In the genomic region with DNA sequence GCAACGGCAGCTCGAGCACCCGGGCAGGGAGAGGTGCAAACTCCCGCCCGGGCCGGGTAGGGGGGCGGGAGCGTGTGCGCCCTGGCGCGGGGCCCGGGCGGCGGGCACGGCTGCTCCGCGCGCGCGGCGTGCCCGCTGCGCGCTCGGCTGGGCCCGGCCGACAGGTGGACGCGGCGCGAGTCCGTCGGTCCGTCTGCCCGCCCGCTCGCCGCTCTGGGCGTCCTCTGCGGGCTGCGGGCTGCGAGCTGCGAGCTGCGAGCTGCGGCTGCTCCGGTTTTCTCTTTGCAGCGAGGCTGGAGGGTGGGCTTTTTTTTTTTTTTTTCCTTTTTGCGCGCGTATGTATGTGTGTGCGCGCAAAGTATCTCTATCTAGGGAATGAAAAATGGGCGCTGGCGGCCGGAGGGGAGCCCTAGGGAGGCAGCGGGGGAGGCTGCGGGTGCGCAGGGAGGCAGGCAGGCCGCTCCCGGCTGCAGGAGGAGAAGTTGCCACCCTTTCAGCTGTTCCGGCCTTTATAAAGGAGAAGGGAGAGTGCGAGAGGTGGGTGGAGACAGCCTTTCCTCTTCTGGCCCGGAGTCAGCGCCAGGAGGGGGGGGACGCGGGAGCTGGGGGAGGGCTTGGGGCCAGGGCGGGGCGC, we compare ENCODE assay signal across 8 cellular contexts. TPM values are rescaled to one million over a fixed set of nuclear protein-coding genes. Genes with fewer than 3 reads are reported as not detected.
DNase-seq lines count a peak whose midpoint lies in the region; ATAC-seq and TF ChIP-seq lines count a peak whose summit lies in the region.

A gene (minus strand): TSS at position 487 of the 634 bp plus-strand sequence. CDS start 1,019 bp downstream, outside the sequence.

- peaks cover 42 to 43% of the 10 kb centered on the region in 2 donors for H3K27me3 Mint-ChIP-seq in natural killer cell treated with Interleukin-12 subunit alpha and Interleukin-12 subunit beta and Interleukin-15 and Interleukin-18, amount 100 ng/mL, for 72 hours

- H3K4me3 ChIP-seq in fibroblast of lung (replicated peaks in 1 of 4; ENCODE audit: control extremely low read depth in 1 of 4, insufficient read depth in 1 of 4, low read depth in 3 of 4, low read length in 4 of 4) (peak within 1 kb of the TSS in 2 of 4 experiments; percentile 10 to 32), SJCRH30 (no peak within 1 kb of the TSS)

- no peak for ATAC-seq in natural killer cell treated with Interleukin-12 subunit alpha and Interleukin-12 subunit beta and Interleukin-15 and Interleukin-18, amount 100 ng/mL, for 72 hours
- ATAC-seq in HG03378 (IDR thresholded peaks at IDR 0.05; ENCODE audit: unreplicated experiment) (no peak), HG02870 (IDR thresholded peaks at IDR 0.05; ENCODE audit: unreplicated experiment) (no peak)

- H3K36me3 ChIP-seq in fibroblast of lung (ENCODE audit: control insufficient read depth, insufficient read depth, low read length) (no peaks in the 10 kb centered on the region), SJCRH30 (no peaks in the 10 kb centered on the region)

- peak within 1 kb of the TSS; percentile 16 for H3K9ac ChIP-seq in fibroblast of lung (ENCODE audit: insufficient read depth, low read length)

- H3K4me3 Mint-ChIP-seq in natural killer cell treated with Interleukin-12 subunit alpha and Interleukin-12 subunit beta and Interleukin-15 and Interleukin-18, amount 100 ng/mL, for 72 hours, result peak within 1 kb of the TSS; percentile 70

- H3K27ac ChIP-seq in fibroblast of lung (ENCODE audit: insufficient read depth, low read length) (no peak within 1 kb of the TSS), SJCRH30 (no peak within 1 kb of the TSS)

- TF ChIP-seq CTCF in fibroblast of lung (conservative IDR thresholded peaks at IDR 0.05 in 1 of 2, IDR thresholded peaks at IDR 0.05 in 1 of 2; ENCODE audit: low read depth in 1 of 2, low read length in 2 of 2), result no peak

- no peaks in the 10 kb centered on the region for H3K36me3 Mint-ChIP-seq in natural killer cell treated with Interleukin-12 subunit alpha and Interleukin-12 subunit beta and Interleukin-15 and Interleukin-18, amount 100 ng/mL, for 72 hours

- H3K27ac Mint-ChIP-seq in natural killer cell treated with Interleukin-12 subunit alpha and Interleukin-12 subunit beta and Interleukin-15 and Interleukin-18, amount 100 ng/mL, for 72 hours, result no peak within 1 kb of the TSS

- H4K20me1 ChIP-seq in fibroblast of lung (ENCODE audit: control insufficient read depth, extremely low read depth, insufficient read depth, low read length), result no peaks in the 10 kb centered on the region

- peak within 1 kb of the TSS; percentile 44 for H3K4me2 ChIP-seq in fibroblast of lung (ENCODE audit: extremely low read depth, insufficient read depth, low read length)

- H3K79me2 ChIP-seq in fibroblast of lung (ENCODE audit: control insufficient read depth, insufficient read depth, low read length), result no peaks in the 10 kb centered on the region

- peaks cover 3% of the 10 kb centered on the region for H3K4me1 ChIP-seq in fibroblast of lung (ENCODE audit: control insufficient read depth, extremely low read depth, insufficient read depth, low read length)
- 0 out of 2 replicates have a peak, but pooled peaks cover 3% of the 10 kb centered on the region for H3K4me1 ChIP-seq in SJCRH30

- no peaks in the 10 kb centered on the region for H3K9me3 Mint-ChIP-seq in natural killer cell treated with Interleukin-12 subunit alpha and Interleukin-12 subunit beta and Interleukin-15 and Interleukin-18, amount 100 ng/mL, for 72 hours

- H2AFZ ChIP-seq in fibroblast of lung (ENCODE audit: low read length), result no peak within 1 kb of the TSS

- H3K27me3 ChIP-seq in fibroblast of lung (ENCODE audit: control insufficient read depth, insufficient read depth, low read length), result peaks cover 52% of the 10 kb centered on the region
- H3K27me3 ChIP-seq in SJCRH30, result peaks cover 40% of the 10 kb centered on the region

- peaks cover 21 to 35% of the 10 kb centered on the region in 2 donors for H3K4me1 Mint-ChIP-seq in natural killer cell treated with Interleukin-12 subunit alpha and Interleukin-12 subunit beta and Interleukin-15 and Interleukin-18, amount 100 ng/mL, for 72 hours (ENCODE audit: low read depth in 2 of 2)

- H3K9me3 ChIP-seq in fibroblast of lung (ENCODE audit: control insufficient read depth, insufficient read depth, low read depth, low read length) (no peaks in the 10 kb centered on the region), SJCRH30 (replicated peaks) (no peaks in the 10 kb centered on the region)

- DNase-seq in SIG-M5 treated with dmso at 0.1 percent for 504 hours (lab: John Stamatoyannopoulos, UW; ENCODE audit: unreplicated experiment) (peak; percentile 50), SIG-M5 (lab: John Stamatoyannopoulos, UW) (no peak), SW480 (ENCODE audit: low spot score) (peak; percentile 78), fibroblast of lung (ENCODE audit: low read depth in 2 of 2) (no peak), SJCRH30 (no peak)
- DNase-seq in natural killer cell treated with Interleukin-12 subunit alpha and Interleukin-12 subunit beta and Interleukin-15 and Interleukin-18, amount 100 ng/mL, for 72 hours (ENCODE audit: low spot score), result no peak

RNA-seq across cellular contexts. Expression of the gene that starts here (rescaled TPM):
- under 0.01 TPM in 1 of 2 replicates, not detected in the other for total RNA-seq in fibroblast of lung
- 0.03 and 0.50 TPM in 2 replicates for polyA plus RNA-seq in fibroblast of lung
- polyA plus RNA-seq in fibroblast of lung (2012), result 0.03 and 0.68 TPM in 2 replicates
- 1.3 TPM in 1 of 2 replicates, not detected in the other for polyA minus RNA-seq in fibroblast of lung (ENCODE audit: low replicate concordance)
- not detected for total RNA-seq in natural killer cell treated with Interleukin-12 subunit alpha and Interleukin-12 subunit beta and Interleukin-15 and Interleukin-18, amount 100 ng/mL, for 72 hours
- total RNA-seq in SJCRH30 (2014; rRNA removed; shearing (Covaris generic)), result 0.05 and 0.26 TPM in 2 replicates

Comparison
In these comparisons a context has a peak if more than half of its experiments do, and no peak if none do; other contexts are left out.
1. DNase-seq: peak in SIG-M5 treated with dmso at 0.1 percent for 504 hours (single experiment) and SW480 (single experiment); none in SIG-M5 (single experiment), fibroblast of lung (0 of 2), natural killer cell treated with Interleukin-12 subunit alpha and Interleukin-12 subunit beta and Interleukin-15 and Interleukin-18, amount 100 ng/mL, for 72 hours (single experiment) and SJCRH30 (0 of 2).